ENCODE assay signal across 11 cellular contexts in the genomic region with DNA sequence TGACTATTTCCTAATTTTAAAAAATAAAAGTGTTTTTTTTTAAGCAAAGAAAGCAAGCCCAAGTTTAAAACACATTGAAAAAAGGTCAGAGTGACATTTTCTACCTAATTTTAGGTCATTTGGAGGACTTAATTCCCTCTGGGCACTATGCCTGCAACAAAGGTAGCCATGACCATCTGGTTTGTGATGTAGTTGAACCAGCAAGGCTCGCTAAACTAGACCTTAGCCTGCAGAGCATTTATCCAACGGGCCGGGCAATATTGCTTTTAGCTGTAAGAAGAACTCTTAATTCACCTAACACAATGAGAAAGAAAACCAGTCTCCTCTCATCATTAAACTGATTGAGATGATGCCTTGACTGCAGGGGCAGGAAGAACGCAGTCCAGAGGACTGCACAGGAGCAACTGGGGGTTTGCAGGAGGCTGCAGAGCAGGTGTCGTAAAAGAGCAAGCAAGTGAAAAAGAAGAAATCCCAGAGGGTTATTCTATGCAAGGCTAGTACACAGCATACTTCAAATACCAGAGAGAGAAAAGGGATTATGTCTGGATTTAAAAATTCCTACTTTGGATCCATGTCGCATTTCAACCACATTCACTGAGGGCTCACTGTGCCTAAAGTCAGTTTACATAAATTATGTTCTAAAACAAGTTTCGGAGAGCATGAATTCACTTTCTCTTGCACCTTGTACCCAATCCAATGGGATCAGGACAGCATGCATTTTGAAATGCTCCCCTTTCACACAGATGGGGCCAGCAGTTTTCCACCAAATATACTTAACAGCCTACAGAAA. TPM values are rescaled to one million over a fixed set of nuclear protein-coding genes. Genes with fewer than 3 reads are reported as not detected.
DNase-seq lines count a peak whose midpoint lies in the region; ATAC-seq and TF ChIP-seq lines count a peak whose summit lies in the region.
"Had no signal": no experiment of that assay in that cellular context is flagged by ENCODE, and none has a peak within 500 bp of the region (broad histone marks: within the 10 kb centered on the region; RNA-seq: fewer than 3 reads in every experiment).

No MANE protein-coding gene starts in this region.

- TF ChIP-seq POLR2A in adrenal gland (IDR thresholded peaks at IDR 0.05), result no peak

- H3K4me1 Mint-ChIP-seq in HFFc6 (ENCODE audit: low read depth) (peaks cover 71% of the 10 kb centered on the region), glutamatergic neuron (ENCODE audit: low read depth, unreplicated experiment) (peaks cover 27% of the 10 kb centered on the region)

- no peak for DNase-seq in HFFc6
- DNase-seq in adrenal gland, result no peak
- no peak for DNase-seq in glutamatergic neuron
- DNase-seq in A172 (ENCODE audit: low spot score), result no peak
- no peak for DNase-seq in SW 1271 (lab: John Stamatoyannopoulos, UW)
- DNase-seq: activated CD8-positive, alpha-beta T cell treated with anti-CD3 and anti-CD28 coated beads for 36 hours; DMS53 had no signal

- peak overlapping the region; percentile 95 for H3K27ac Mint-ChIP-seq in HFFc6
- peak overlapping the region; percentile 73 for H3K27ac Mint-ChIP-seq in glutamatergic neuron (ENCODE audit: unreplicated experiment)
- H3K27ac Mint-ChIP-seq: activated CD8-positive, alpha-beta T cell treated with anti-CD3 and anti-CD28 coated beads for 36 hours had no signal

- no peaks in the 10 kb centered on the region for H3K9me3 ChIP-seq in adrenal gland (replicated peaks in 1 of 3)

- intact Hi-C loops in adrenal gland (cut with DNase I), result no loop called here

- H3K27ac ChIP-seq in adrenal gland (peak overlapping the region; percentile 57 to 93 (median 86)), skin epidermis (peak overlapping the region in 20 of 21 experiments; percentile 2 to 92 (median 80))
- H3K27ac ChIP-seq: KMS-11 had no signal

- H3K36me3 ChIP-seq in adrenal gland (replicated peaks in 1 of 2), result no peaks in the 10 kb centered on the region

- ATAC-seq in GM21390 (IDR thresholded peaks at IDR 0.05; ENCODE audit: unreplicated experiment) (no peak), GM18868 (IDR thresholded peaks at IDR 0.05; ENCODE audit: unreplicated experiment) (no peak)
- ATAC-seq: activated CD8-positive, alpha-beta T cell treated with anti-CD3 and anti-CD28 coated beads for 36 hours had no signal

- peaks cover 2% of the 10 kb centered on the region for H3K27me3 Mint-ChIP-seq in HFFc6 (ENCODE audit: insufficient read depth)
- H3K27me3 Mint-ChIP-seq in glutamatergic neuron (ENCODE audit: unreplicated experiment), result peaks cover 9% of the 10 kb centered on the region
- H3K27me3 Mint-ChIP-seq: activated CD8-positive, alpha-beta T cell treated with anti-CD3 and anti-CD28 coated beads for 36 hours had no signal

- TF ChIP-seq CTCF in HFFc6 (IDR thresholded peaks at IDR 0.05), result no peak
- TF ChIP-seq CTCF in adrenal gland (IDR thresholded peaks at IDR 0.05), result no peak
- TF ChIP-seq CTCF in glutamatergic neuron (IDR thresholded peaks at IDR 0.05; ENCODE audit: partially characterized antibody, unreplicated experiment), result no peak

- H3K4me3 Mint-ChIP-seq in HFFc6 (peak overlapping the region; percentile 82), glutamatergic neuron (ENCODE audit: unreplicated experiment) (peak overlapping the region; percentile 74)
- H3K4me3 Mint-ChIP-seq: activated CD8-positive, alpha-beta T cell treated with anti-CD3 and anti-CD28 coated beads for 36 hours had no signal

- H3K36me3 Mint-ChIP-seq in HFFc6 (ENCODE audit: low read depth) (peaks cover 36% of the 10 kb centered on the region), glutamatergic neuron (ENCODE audit: unreplicated experiment) (no peaks in the 10 kb centered on the region)

- no peak overlapping the region for H3K4me3 ChIP-seq in adrenal gland
- no peak overlapping the region for H3K4me3 ChIP-seq in skin epidermis

- H3K9me3 Mint-ChIP-seq in HFFc6 (no peaks in the 10 kb centered on the region), glutamatergic neuron (ENCODE audit: unreplicated experiment) (peaks cover 3% of the 10 kb centered on the region)
- H3K9me3 Mint-ChIP-seq: activated CD8-positive, alpha-beta T cell treated with anti-CD3 and anti-CD28 coated beads for 36 hours had no signal

- peaks cover 21 to 75% of the 10 kb centered on the region in 2 donors for H3K4me1 ChIP-seq in adrenal gland (replicated peaks in 1 of 2)

- H3K27me3 ChIP-seq in adrenal gland, result no peaks in the 10 kb centered on the region

- WGBS in adrenal gland, 4 donors, result 79 to 88% (median 87%) methylated on average over 7 of the region's 7 CpGs

RNA-seq across cellular contexts. Expression of gene TRAF3IP2, which starts 12.8 kb away (rescaled TPM):
- total RNA-seq in HFFc6 (2021; fragmentation: NEBNext Ultra II Directional; extraction: Animal tissue kit (Norgen Biotek cat#: 25700)), result 10 to 100 TPM; 28.9 to 47.0 (median 40.2) TPM
- 10 to 100 TPM; 35.7 to 53.7 (median 46.2) TPM for total RNA-seq in adrenal gland
- polyA plus RNA-seq in adrenal gland, result 10 to 100 TPM; 32.9 to 70.8 (median 56.9) TPM
- 0.51 TPM for total RNA-seq in glutamatergic neuron (ENCODE audit: unreplicated experiment)
- 10.4 and 12.2 TPM in 2 replicates for total RNA-seq in A172 (2014; rRNA removed; shearing (Covaris generic))
